Comparison of ENCODE assay signal across 16 cellular contexts in genomic region chr3:141835557-141836224, GRCh38. TPM values are rescaled to one million over a fixed set of nuclear protein-coding genes. Genes with fewer than 3 reads are reported as not detected.
DNase-seq lines count a peak whose midpoint lies in the region; ATAC-seq and TF ChIP-seq lines count a peak whose summit lies in the region.
"Had no signal": no experiment of that assay in that cellular context is flagged by ENCODE, and none has a peak within 500 bp of the region (broad histone marks: within the 10 kb centered on the region; RNA-seq: fewer than 3 reads in every experiment).

No MANE protein-coding gene starts in this region.

- no peak overlapping the region for H2AFZ ChIP-seq in Karpas-422 (ENCODE audit: low read length)

- no peaks in the 10 kb centered on the region for H4K20me1 ChIP-seq in Karpas-422 (ENCODE audit: insufficient read depth, low read depth, low read length)

- ATAC-seq in GM18505 (IDR thresholded peaks at IDR 0.05; ENCODE audit: unreplicated experiment) (no peak), HG02885 (IDR thresholded peaks at IDR 0.05; ENCODE audit: poor library complexity, unreplicated experiment) (no peak)
- ATAC-seq: HCT116, HepG2 had no signal

- no peak for TF ChIP-seq POLR2A in GM18505 (IDR thresholded peaks at IDR 0.05; ENCODE audit: borderline replicate concordance, extremely low read depth, insufficient read depth, insufficient read length)
- no peak for TF ChIP-seq POLR2A in testis (IDR thresholded peaks at IDR 0.05)

- no peaks in the 10 kb centered on the region for H3K36me3 ChIP-seq in Karpas-422 (ENCODE audit: insufficient read depth, low read length)
- no peaks in the 10 kb centered on the region for H3K36me3 ChIP-seq in testis (ENCODE audit: low read depth, missing control alignments)

- DNase-seq in A172 (ENCODE audit: low spot score) (peak; percentile 6), Karpas-422 (peak; percentile 32), astrocyte of the hippocampus (ENCODE audit: low read depth, low spot score) (peak; percentile 7), epithelial cell of esophagus (ENCODE audit: low read depth) (peak; percentile 49), NCI-H146 treated with DMSO at 0.1 percent for 48 hours (lab: John Stamatoyannopoulos, UW; ENCODE audit: unreplicated experiment) (no peak), testis (no peak)
- DNase-seq: 8988T; C1 segment of cervical spinal cord; CD4-positive, alpha-beta T cell; DMS153; DMS79 treated with DMSO at 0.1 percent for 48 hours; GDM1 had no signal

- WGBS in testis, 2 donors = 67 to 75% methylated on average over 15 of the region's 15 CpGs

- intact Hi-C loops in testis (cut with DNase I; ENCODE audit: low total_unique reads) = no loop called here

- H3K4me2 ChIP-seq in Karpas-422 (ENCODE audit: low read depth, low read length, poor library complexity, severe bottlenecking) = no peak overlapping the region

- no peak overlapping the region for H3K4me3 ChIP-seq in Karpas-422 (ENCODE audit: low read length)
- H3K4me3 ChIP-seq in epithelial cell of esophagus (ENCODE audit: low read length) = no peak overlapping the region
- H3K4me3 ChIP-seq in testis = no peak overlapping the region

- H3K9me3 ChIP-seq in Karpas-422 (ENCODE audit: low read length) (no peaks in the 10 kb centered on the region), testis (no peaks in the 10 kb centered on the region)

- H3K79me2 ChIP-seq in Karpas-422 (ENCODE audit: low read length) = no peaks in the 10 kb centered on the region

- no peaks in the 10 kb centered on the region for H3K27me3 ChIP-seq in Karpas-422 (ENCODE audit: low read length)
- no peaks in the 10 kb centered on the region for H3K27me3 ChIP-seq in testis

- TF ChIP-seq CTCF in epithelial cell of esophagus (IDR thresholded peaks at IDR 0.05; ENCODE audit: insufficient read depth, low read depth, low read length, missing control alignments) = no peak
- no peak for TF ChIP-seq CTCF in testis (IDR thresholded peaks at IDR 0.05)

- no peak overlapping the region for H3K27ac ChIP-seq in Karpas-422 (ENCODE audit: low read length)
- H3K27ac ChIP-seq in testis = no peak overlapping the region

- H3K9me2 ChIP-seq in Karpas-422 (replicated peaks; ENCODE audit: insufficient read depth, low read length) = no peaks in the 10 kb centered on the region

- H3K4me1 ChIP-seq in Karpas-422 (ENCODE audit: low read length) (no peaks in the 10 kb centered on the region), testis (no peaks in the 10 kb centered on the region)

- no peak overlapping the region for H3K9ac ChIP-seq in Karpas-422 (ENCODE audit: low read length)

RNA-seq across cellular contexts. Expression of gene ATP1B3, which starts 40.8 kb away (rescaled TPM):
- 88.6 and 91.5 TPM in 2 replicates for total RNA-seq in A172 (2014; rRNA removed; shearing (Covaris generic))
- total RNA-seq in Karpas-422 (2014; rRNA removed; shearing (Covaris generic); ENCODE audit: low replicate concordance) = 54.6 and 68.7 TPM in 2 replicates
- 10 to 100 TPM; 47.1 to 79.5 TPM for total RNA-seq in testis
- 147 TPM for polyA plus RNA-seq in testis (ENCODE audit: insufficient read depth, low read depth, low replicate concordance)

Comparison
In these comparisons a context has a peak if more than half of its experiments do, and no peak if none do; other contexts are left out.
1. DNase-seq: peak in A172 (single experiment), Karpas-422 (single experiment), astrocyte of the hippocampus (single experiment) and epithelial cell of esophagus (single experiment); none in NCI-H146 treated with DMSO at 0.1 percent for 48 hours (single experiment) and testis (single experiment).